In the genomic region with DNA sequence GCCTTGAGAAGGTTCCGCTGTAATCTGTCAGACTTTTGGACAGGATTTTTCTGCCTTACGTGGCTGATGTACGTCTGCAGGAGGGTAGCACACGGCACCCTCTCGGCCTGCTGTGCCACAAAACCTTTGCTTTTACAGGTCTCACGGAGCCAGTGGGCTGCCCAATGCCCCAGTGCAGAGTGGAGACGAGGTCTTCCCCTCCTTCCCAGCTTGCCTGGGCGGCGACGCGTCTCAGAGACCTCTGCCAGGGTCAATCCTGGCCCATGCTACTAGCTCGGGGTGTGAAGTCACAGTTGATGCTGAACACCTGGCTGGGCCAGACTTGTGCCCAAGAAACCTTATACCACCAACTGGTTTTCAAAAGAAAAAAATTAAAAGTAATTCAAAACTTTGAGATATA, we compare ENCODE assay signal across 28 cellular contexts.
"Had no signal": no experiment of that assay in that cellular context is flagged by ENCODE, and none has a peak within 500 bp of the region (broad histone marks: within the 10 kb centered on the region; RNA-seq: fewer than 3 reads in every experiment).

No MANE protein-coding gene starts in this region.

- H3K27ac Mint-ChIP-seq: stimulated activated effector memory CD8-positive, alpha-beta T cell treated with anti-CD3 and anti-CD28 coated beads, Interleukin-12 subunit alpha, Interleukin-12 subunit beta, amount 100 ng/mL, for 72 hours; stimulated activated memory B cell treated with anti-CD40 and anti-IgM and Interleukin-4, amounts not matched to agents 10 μg/mL and 1 μg/mL and 100 μg/mL, for 72 hours; stimulated activated naive B cell treated with anti-CD40 and anti-IgM and Interleukin-4, amounts not matched to agents 10 μg/mL and 1 μg/mL and 100 μg/mL, for 72 hours; stimulated activated naive CD8-positive, alpha-beta T cell treated with anti-CD3 and anti-CD28 coated beads, Interleukin-15, amount 100 ng/mL, for 72 hours; stimulated activated naive CD8-positive, alpha-beta T cell treated with anti-CD3 and anti-CD28 coated beads, Interleukin-15, Interleukin-2, amounts not matched to agents 100 ng/mL and 50 ng/mL, for 24 hours; type B pancreatic cell had no signal

- H3K27me3 Mint-ChIP-seq: stimulated activated memory B cell treated with anti-CD40 and anti-IgM and Interleukin-4, amounts not matched to agents 10 μg/mL and 1 μg/mL and 100 μg/mL, for 72 hours; stimulated activated naive B cell treated with anti-CD40 and anti-IgM and Interleukin-4, amounts not matched to agents 10 μg/mL and 1 μg/mL and 100 μg/mL, for 72 hours; stimulated activated naive CD8-positive, alpha-beta T cell treated with anti-CD3 and anti-CD28 coated beads, Interleukin-15, amount 100 ng/mL, for 72 hours; stimulated activated naive CD8-positive, alpha-beta T cell treated with anti-CD3 and anti-CD28 coated beads, Interleukin-15, Interleukin-2, amounts not matched to agents 100 ng/mL and 50 ng/mL, for 24 hours had no signal

- H3K36me3 ChIP-seq: suprapubic skin, thoracic aorta, thyroid gland, tibial artery, tibial nerve, transverse colon, upper lobe of left lung, upper lobe of right lung, uterus, vagina had no signal

- H3K4me3 ChIP-seq: stomach, suprapubic skin, testis, thoracic aorta, thyroid gland, tibial artery, tibial nerve, transverse colon, upper lobe of left lung, upper lobe of right lung, uterus, vagina had no signal

- H3K4me3 Mint-ChIP-seq: stimulated activated effector memory CD8-positive, alpha-beta T cell treated with anti-CD3 and anti-CD28 coated beads, Interleukin-12 subunit alpha, Interleukin-12 subunit beta, amount 100 ng/mL, for 72 hours; stimulated activated memory B cell treated with anti-CD40 and anti-IgM and Interleukin-4, amounts not matched to agents 10 μg/mL and 1 μg/mL and 100 μg/mL, for 72 hours; stimulated activated naive B cell treated with anti-CD40 and anti-IgM and Interleukin-4, amounts not matched to agents 10 μg/mL and 1 μg/mL and 100 μg/mL, for 72 hours; stimulated activated naive CD8-positive, alpha-beta T cell treated with anti-CD3 and anti-CD28 coated beads, Interleukin-15, amount 100 ng/mL, for 72 hours; stimulated activated naive CD8-positive, alpha-beta T cell treated with anti-CD3 and anti-CD28 coated beads, Interleukin-15, Interleukin-2, amounts not matched to agents 100 ng/mL and 50 ng/mL, for 24 hours; type B pancreatic cell had no signal

- H3K9me3 Mint-ChIP-seq: stimulated activated effector memory CD8-positive, alpha-beta T cell treated with anti-CD3 and anti-CD28 coated beads, Interleukin-12 subunit alpha, Interleukin-12 subunit beta, amount 100 ng/mL, for 72 hours; stimulated activated memory B cell treated with anti-CD40 and anti-IgM and Interleukin-4, amounts not matched to agents 10 μg/mL and 1 μg/mL and 100 μg/mL, for 72 hours; stimulated activated naive CD8-positive, alpha-beta T cell treated with anti-CD3 and anti-CD28 coated beads, Interleukin-15, Interleukin-2, amounts not matched to agents 100 ng/mL and 50 ng/mL, for 24 hours; type B pancreatic cell had no signal

- H3K4me1 Mint-ChIP-seq: stimulated activated effector memory CD8-positive, alpha-beta T cell treated with anti-CD3 and anti-CD28 coated beads, Interleukin-12 subunit alpha, Interleukin-12 subunit beta, amount 100 ng/mL, for 72 hours; stimulated activated memory B cell treated with anti-CD40 and anti-IgM and Interleukin-4, amounts not matched to agents 10 μg/mL and 1 μg/mL and 100 μg/mL, for 72 hours had no signal

- H3K9me3 ChIP-seq: suprapubic skin, testis, thoracic aorta, thyroid gland, transverse colon, upper lobe of left lung, upper lobe of right lung, uterus, vagina had no signal

- H3K27me3 ChIP-seq: stomach, suprapubic skin, testis, thyroid gland, tibial artery, tibial nerve, transverse colon, upper lobe of left lung, upper lobe of right lung, uterus, vagina had no signal

- H3K4me1 ChIP-seq: stomach, suprapubic skin, testis, thyroid gland, tibial artery, tibial nerve, transverse colon, upper lobe of left lung, upper lobe of right lung, uterus, vagina had no signal

- H3K27ac ChIP-seq: stomach, suprapubic skin, testis, thoracic aorta, thyroid gland, tibial artery, tibial nerve, transverse colon, upper lobe of left lung, upper lobe of right lung, uterus, vagina had no signal

- H3K36me3 Mint-ChIP-seq: stimulated activated effector memory CD8-positive, alpha-beta T cell treated with anti-CD3 and anti-CD28 coated beads, Interleukin-12 subunit alpha, Interleukin-12 subunit beta, amount 100 ng/mL, for 72 hours; stimulated activated memory B cell treated with anti-CD40 and anti-IgM and Interleukin-4, amounts not matched to agents 10 μg/mL and 1 μg/mL and 100 μg/mL, for 72 hours; stimulated activated naive B cell treated with anti-CD40 and anti-IgM and Interleukin-4, amounts not matched to agents 10 μg/mL and 1 μg/mL and 100 μg/mL, for 72 hours; type B pancreatic cell had no signal

- DNase-seq: stimulated activated CD4-positive, alpha-beta T cell treated with anti-CD3 and anti-CD28 coated beads, Interleukin-2, amount 100 ng/mL, for 48 hours; stimulated activated CD4-positive, alpha-beta T cell treated with anti-CD3 and anti-CD28 coated beads, Interleukin-4, amount 100 ng/mL, for 1 hour; stimulated activated CD4-positive, alpha-beta T cell treated with anti-CD3 and anti-CD28 coated beads, Interleukin-4, amount 100 ng/mL, for 24 hours; stimulated activated CD4-positive, alpha-beta T cell treated with anti-CD3 and anti-CD28 coated beads, Interleukin-4, amount 100 ng/mL, for 4 hours; stimulated activated CD8-positive, alpha-beta memory T cell treated with anti-CD3 and anti-CD28 coated beads, Interleukin-4, amount 100 ng/mL, for 48 hours; stimulated activated naive B cell treated with anti-CD40 and anti-IgM and Interleukin-4, amounts not matched to agents 10 μg/mL and 1 μg/mL and 100 μg/mL, for 72 hours; stimulated activated naive CD4-positive, alpha-beta T cell; stimulated activated naive CD4-positive, alpha-beta T cell treated with Interleukin-2 at 50 U/mL for 16 hours; stimulated activated naive CD8-positive, alpha-beta T cell treated with anti-CD3 and anti-CD28 coated beads, Interleukin-15, amount 100 ng/mL, for 72 hours; stimulated activated naive CD8-positive, alpha-beta T cell treated with anti-CD3 and anti-CD28 coated beads, Interleukin-15, Interleukin-2, amounts not matched to agents 100 U/mL and 50 U/mL, for 24 hours; stomach; substantia nigra; testis; thyroid gland; tibial artery; transverse colon; trophoblast cell; upper lobe of right lung; uterus had no signal
